2 cellular contexts compared by ENCODE assay signal in genomic region chr11:32334822-32335221, GRCh38.
TF ChIP-seq lines count a peak whose summit lies in the region.

No MANE protein-coding gene starts in this region.

TF ChIP-seq in SK-N-SH, 30 proteins besides CTCF, POLR2A, EP300 and RAD21 (continued from another document):
- TF ChIP-seq, protein P1, sequence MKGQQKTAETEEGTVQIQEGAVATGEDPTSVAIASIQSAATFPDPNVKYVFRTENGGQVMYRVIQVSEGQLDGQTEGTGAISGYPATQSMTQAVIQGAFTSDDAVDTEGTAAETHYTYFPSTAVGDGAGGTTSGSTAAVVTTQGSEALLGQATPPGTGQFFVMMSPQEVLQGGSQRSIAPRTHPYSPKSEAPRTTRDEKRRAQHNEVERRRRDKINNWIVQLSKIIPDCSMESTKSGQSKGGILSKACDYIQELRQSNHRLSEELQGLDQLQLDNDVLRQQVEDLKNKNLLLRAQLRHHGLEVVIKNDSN (IDR thresholded peaks at IDR 0.05; ENCODE audit: borderline replicate concordance, low read depth): no peak

TF ChIP-seq in SK-N-SH treated with all-trans-retinoic acid at 6 μM for 48 hours, 23 proteins besides CTCF, POLR2A, EP300 and RAD21 (continued from another document):
- TF ChIP-seq, protein P2, sequence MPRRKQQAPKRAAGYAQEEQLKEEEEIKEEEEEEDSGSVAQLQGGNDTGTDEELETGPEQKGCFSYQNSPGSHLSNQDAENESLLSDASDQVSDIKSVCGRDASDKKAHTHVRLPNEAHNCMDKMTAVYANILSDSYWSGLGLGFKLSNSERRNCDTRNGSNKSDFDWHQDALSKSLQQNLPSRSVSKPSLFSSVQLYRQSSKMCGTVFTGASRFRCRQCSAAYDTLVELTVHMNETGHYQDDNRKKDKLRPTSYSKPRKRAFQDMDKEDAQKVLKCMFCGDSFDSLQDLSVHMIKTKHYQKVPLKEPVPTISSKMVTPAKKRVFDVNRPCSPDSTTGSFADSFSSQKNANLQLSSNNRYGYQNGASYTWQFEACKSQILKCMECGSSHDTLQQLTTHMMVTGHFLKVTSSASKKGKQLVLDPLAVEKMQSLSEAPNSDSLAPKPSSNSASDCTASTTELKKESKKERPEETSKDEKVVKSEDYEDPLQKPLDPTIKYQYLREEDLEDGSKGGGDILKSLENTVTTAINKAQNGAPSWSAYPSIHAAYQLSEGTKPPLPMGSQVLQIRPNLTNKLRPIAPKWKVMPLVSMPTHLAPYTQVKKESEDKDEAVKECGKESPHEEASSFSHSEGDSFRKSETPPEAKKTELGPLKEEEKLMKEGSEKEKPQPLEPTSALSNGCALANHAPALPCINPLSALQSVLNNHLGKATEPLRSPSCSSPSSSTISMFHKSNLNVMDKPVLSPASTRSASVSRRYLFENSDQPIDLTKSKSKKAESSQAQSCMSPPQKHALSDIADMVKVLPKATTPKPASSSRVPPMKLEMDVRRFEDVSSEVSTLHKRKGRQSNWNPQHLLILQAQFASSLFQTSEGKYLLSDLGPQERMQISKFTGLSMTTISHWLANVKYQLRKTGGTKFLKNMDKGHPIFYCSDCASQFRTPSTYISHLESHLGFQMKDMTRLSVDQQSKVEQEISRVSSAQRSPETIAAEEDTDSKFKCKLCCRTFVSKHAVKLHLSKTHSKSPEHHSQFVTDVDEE (CRISPR knock-in tag; IDR thresholded peaks at IDR 0.05): no peak
- TF ChIP-seq TOX (CRISPR knock-in tag; IDR thresholded peaks at IDR 0.05; ENCODE audit: borderline replicate concordance): no peak
- no peak for TF ChIP-seq CSRNP3 (CRISPR knock-in tag; IDR thresholded peaks at IDR 0.05)
- no peak for TF ChIP-seq ZNF8 (CRISPR knock-in tag; IDR thresholded peaks at IDR 0.05)
- TF ChIP-seq CSDC2 (CRISPR knock-in tag; IDR thresholded peaks at IDR 0.05): no peak
- no peak for TF ChIP-seq ZNF565 (CRISPR knock-in tag; conservative IDR thresholded peaks at IDR 0.05; ENCODE audit: low read depth)
